ENCODE assay signal across 1 cellular context in the genomic region with DNA sequence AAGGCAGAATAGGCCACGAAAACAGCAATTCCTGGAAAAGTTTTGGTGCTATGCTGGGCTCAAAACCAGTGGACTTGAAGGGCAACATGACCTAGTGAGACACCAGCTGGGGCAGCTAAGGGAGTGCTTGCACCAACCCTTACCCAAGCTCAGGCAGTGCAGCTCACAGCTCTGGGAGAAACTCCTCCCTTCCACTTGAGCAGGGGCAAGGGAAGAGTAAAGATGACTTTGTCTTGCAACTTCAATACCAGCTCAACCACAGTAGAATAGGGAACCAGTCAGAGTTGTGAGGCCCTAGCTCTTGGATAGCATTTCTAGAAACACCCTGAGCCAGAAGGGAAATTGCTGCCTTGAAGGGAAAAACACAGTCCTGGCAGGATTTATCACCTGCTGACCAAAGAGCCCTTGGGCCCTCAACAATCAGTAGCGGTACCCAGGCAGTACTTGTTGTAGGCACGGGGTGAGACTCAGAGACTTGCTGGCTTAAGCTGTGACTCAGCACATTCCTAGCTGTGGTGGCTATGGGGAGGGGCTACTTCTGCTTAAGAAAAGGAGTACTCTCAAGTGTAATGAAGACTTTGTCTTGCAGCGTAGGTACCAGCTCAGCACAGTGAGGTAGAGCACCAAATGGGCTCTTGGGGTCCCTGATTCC.
TF ChIP-seq lines count a peak whose summit lies in the region.

No MANE protein-coding gene starts in this region.

TF ChIP-seq in GM12878, 131 proteins besides CTCF, POLR2A, EP300 and RAD21:
- TF ChIP-seq BRCA1 (IDR thresholded peaks at IDR 0.05; ENCODE audit: low read depth, low read length) (no peak), SP1 (IDR thresholded peaks at IDR 0.05; ENCODE audit: low read depth, low read length) (no peak), YY1 (IDR thresholded peaks at IDR 0.05; ENCODE audit: low read depth, low read length) (no peak), IKZF1 (conservative IDR thresholded peaks at IDR 0.05) (no peak), SIX5 (IDR thresholded peaks at IDR 0.05; ENCODE audit: low read depth, low read length, severe bottlenecking) (no peak)
- TF ChIP-seq, protein P1, sequence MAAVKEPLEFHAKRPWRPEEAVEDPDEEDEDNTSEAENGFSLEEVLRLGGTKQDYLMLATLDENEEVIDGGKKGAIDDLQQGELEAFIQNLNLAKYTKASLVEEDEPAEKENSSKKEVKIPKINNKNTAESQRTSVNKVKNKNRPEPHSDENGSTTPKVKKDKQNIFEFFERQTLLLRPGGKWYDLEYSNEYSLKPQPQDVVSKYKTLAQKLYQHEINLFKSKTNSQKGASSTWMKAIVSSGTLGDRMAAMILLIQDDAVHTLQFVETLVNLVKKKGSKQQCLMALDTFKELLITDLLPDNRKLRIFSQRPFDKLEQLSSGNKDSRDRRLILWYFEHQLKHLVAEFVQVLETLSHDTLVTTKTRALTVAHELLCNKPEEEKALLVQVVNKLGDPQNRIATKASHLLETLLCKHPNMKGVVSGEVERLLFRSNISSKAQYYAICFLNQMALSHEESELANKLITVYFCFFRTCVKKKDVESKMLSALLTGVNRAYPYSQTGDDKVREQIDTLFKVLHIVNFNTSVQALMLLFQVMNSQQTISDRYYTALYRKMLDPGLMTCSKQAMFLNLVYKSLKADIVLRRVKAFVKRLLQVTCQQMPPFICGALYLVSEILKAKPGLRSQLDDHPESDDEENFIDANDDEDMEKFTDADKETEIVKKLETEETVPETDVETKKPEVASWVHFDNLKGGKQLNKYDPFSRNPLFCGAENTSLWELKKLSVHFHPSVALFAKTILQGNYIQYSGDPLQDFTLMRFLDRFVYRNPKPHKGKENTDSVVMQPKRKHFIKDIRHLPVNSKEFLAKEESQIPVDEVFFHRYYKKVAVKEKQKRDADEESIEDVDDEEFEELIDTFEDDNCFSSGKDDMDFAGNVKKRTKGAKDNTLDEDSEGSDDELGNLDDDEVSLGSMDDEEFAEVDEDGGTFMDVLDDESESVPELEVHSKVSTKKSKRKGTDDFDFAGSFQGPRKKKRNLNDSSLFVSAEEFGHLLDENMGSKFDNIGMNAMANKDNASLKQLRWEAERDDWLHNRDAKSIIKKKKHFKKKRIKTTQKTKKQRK (IDR thresholded peaks at IDR 0.05; ENCODE audit: low read depth, low read length): no peak
- TF ChIP-seq, protein P2, sequence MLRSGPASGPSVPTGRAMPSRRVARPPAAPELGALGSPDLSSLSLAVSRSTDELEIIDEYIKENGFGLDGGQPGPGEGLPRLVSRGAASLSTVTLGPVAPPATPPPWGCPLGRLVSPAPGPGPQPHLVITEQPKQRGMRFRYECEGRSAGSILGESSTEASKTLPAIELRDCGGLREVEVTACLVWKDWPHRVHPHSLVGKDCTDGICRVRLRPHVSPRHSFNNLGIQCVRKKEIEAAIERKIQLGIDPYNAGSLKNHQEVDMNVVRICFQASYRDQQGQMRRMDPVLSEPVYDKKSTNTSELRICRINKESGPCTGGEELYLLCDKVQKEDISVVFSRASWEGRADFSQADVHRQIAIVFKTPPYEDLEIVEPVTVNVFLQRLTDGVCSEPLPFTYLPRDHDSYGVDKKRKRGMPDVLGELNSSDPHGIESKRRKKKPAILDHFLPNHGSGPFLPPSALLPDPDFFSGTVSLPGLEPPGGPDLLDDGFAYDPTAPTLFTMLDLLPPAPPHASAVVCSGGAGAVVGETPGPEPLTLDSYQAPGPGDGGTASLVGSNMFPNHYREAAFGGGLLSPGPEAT (IDR thresholded peaks at IDR 0.05; ENCODE audit: low read depth): no peak
